15 cellular contexts compared by ENCODE assay signal in the genomic region with DNA sequence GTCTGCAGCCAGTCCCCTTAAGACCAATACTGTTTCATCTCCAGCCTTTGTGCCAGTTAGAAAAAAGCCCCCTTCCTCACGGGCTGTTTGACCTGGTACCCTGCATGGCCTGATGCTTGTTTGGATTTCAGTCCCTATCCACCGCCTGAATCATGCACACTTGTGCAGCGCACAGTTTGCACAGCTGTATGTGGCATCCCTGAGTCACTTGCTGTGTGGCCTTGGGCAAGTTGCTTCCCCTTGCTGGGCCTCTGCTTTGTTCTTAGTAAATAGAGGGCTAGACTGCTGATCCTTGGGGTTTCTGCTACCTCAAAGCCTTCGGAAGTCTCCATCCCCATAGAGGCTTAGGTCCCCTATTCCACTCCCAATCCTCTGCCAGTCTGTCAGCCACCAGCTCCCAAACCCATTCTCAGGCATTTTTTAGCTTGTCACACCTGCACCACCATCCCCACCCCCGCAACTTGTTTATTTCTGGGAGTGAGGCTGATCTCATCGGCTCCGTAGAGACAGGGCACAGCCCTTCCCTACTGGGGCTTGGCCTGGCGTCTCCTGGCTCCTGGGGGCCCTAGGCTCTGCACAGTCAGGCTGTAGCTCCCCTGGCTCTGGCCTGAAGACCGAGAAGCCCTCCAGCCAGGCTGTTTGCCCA. TPM values are rescaled to one million over a fixed set of nuclear protein-coding genes. Genes with fewer than 3 reads are reported as not detected.
A peak's percentile ranks its signal among the peaks of the same experiment; 100 is the strongest.
DNase-seq lines count a peak whose midpoint lies in the region; ATAC-seq, FAIRE-seq and TF ChIP-seq lines count a peak whose summit lies in the region.
"Had no signal": no experiment of that assay in that cellular context is flagged by ENCODE, and none has a peak within 500 bp of the region (broad histone marks: within the 10 kb centered on the region; RNA-seq: fewer than 3 reads in every experiment).

No MANE protein-coding gene starts in this region.

- no peak for FAIRE-seq in HTR-8/SVneo (lab: Jason Lieb, UNC)
- FAIRE-seq: frontal cortex had no signal

- H3K9me2 ChIP-seq in PC-3 (replicated peaks; ENCODE audit: low read length) = no peaks in the 10 kb centered on the region

- H3K4me1 ChIP-seq in HEK293 (ENCODE audit: control insufficient read depth, insufficient read depth, low read length) (peaks cover 5% of the 10 kb centered on the region; the same call in 1 of the 2 replicates), PC-3 (ENCODE audit: insufficient read depth, low read length) (peaks cover 57% of the 10 kb centered on the region), trophoblast cell (ENCODE audit: control insufficient read depth in 1 of 2, insufficient read depth in 2 of 2, low read length in 2 of 2) (peaks cover 71 to 79% of the 10 kb centered on the region in 2 experiments), transverse colon (no peaks in the 10 kb centered on the region)

- H3K4me2 ChIP-seq in PC-3 (ENCODE audit: low read length) = peak overlapping the region; percentile 57
- no peak overlapping the region for H3K4me2 ChIP-seq in trophoblast cell (ENCODE audit: low read length)

- H3K4ac ChIP-seq in trophoblast cell (ENCODE audit: low read depth, low read length) = peak overlapping the region; percentile 18

- CTCF ChIA-PET in HEK293 (lab: Yijun Ruan, JAX) = interaction anchor here (0.6 to 2.2 kb wide), 6 partner anchors 10 to 68 kb away, joined by 3 to 6 read pairs (median 4); no protein-coding TSS in a partner anchor
- CTCF ChIA-PET in PC-3 (lab: Charles Lee) = no interaction called here
- CTCF ChIA-PET in HEK293T (lab: Yijun Ruan, JAX) = interaction anchor here (1.2 to 1.4 kb wide), 2 partner anchors 30 to 96 kb away, joined by 4 to 5 read pairs; no protein-coding TSS in a partner anchor

- no peaks in the 10 kb centered on the region for H3F3A ChIP-seq in PC-3 (ENCODE audit: low read length, unreplicated experiment)

- ATAC-seq in PC-3 = 0 out of 2 replicates have a peak, but pooled peaks have one; percentile 10
- ATAC-seq: stimulated activated memory B cell treated with anti-CD40 and anti-IgM and Interleukin-4, amounts not matched to agents 10 μg/mL and 1 μg/mL and 100 μg/mL, for 72 hours had no signal

- H3K9me3 ChIP-seq in HEK293 (ENCODE audit: control insufficient read depth, insufficient read depth, low read depth, low read length) (no peaks in the 10 kb centered on the region), PC-3 (ENCODE audit: low read length) (no peaks in the 10 kb centered on the region), trophoblast cell (ENCODE audit: insufficient read depth, low read depth, low read length) (no peaks in the 10 kb centered on the region), transverse colon (no peaks in the 10 kb centered on the region)

- peak overlapping the region; percentile 96 for H2AK5ac ChIP-seq in trophoblast cell (ENCODE audit: low read length)

- no peak for TF ChIP-seq POLR2A in transverse colon (IDR thresholded peaks at IDR 0.05)

- H3K23ac ChIP-seq in trophoblast cell (ENCODE audit: low read length) = no peak overlapping the region

- DNase-seq in PC-3 = peak; percentile 61
- peak; percentile 81 for DNase-seq in epithelial cell of esophagus (ENCODE audit: low read depth)
- DNase-seq in trophoblast cell = no peak
- no peak for DNase-seq in transverse colon
- no peak for DNase-seq in HEK293T (ENCODE audit: extremely low spot score)
- DNase-seq in HTR-8/SVneo (ENCODE audit: insufficient read length, low spot score) = no peak
- DNase-seq: activated naive CD4-positive, alpha-beta T cell treated with anti-CD3 and anti-CD28 coated beads, Interleukin-2, amount 50 U/mL, for 16 hours; kidney glomerular epithelial cell; stimulated activated CD4-positive, alpha-beta T cell treated with anti-CD3 and anti-CD28 coated beads, Interleukin-1b, Interleukin-23, amount 100 ng/mL, for 48 hours; T-helper 1 cell had no signal

- no peaks in the 10 kb centered on the region for H4K20me1 ChIP-seq in PC-3 (ENCODE audit: low read length)

- peak overlapping the region; percentile 78 for H2BK5ac ChIP-seq in trophoblast cell (ENCODE audit: low read depth, low read length, poor library complexity)

- WGBS in trophoblast cell (ENCODE audit: extremely low coverage, insufficient coverage, insufficient read length) = no CpG with 5 or more reads among the region's 9 CpGs
- 62 to 64% methylated on average over 2 to 9 of the region's 9 CpGs for WGBS in transverse colon (ENCODE audit: low coverage in 1 of 2), 2 donors

- H2AFZ ChIP-seq in PC-3 (ENCODE audit: low read length) (no peak overlapping the region), trophoblast cell (ENCODE audit: insufficient read depth, low read length, poor library complexity) (peak overlapping the region; percentile 27)

- H3K79me2 ChIP-seq in PC-3 (ENCODE audit: low read length) (peaks cover 45% of the 10 kb centered on the region), trophoblast cell (ENCODE audit: control insufficient read depth, insufficient read depth, low read length, poor library complexity) (peaks cover 15% of the 10 kb centered on the region)

- H2BK12ac ChIP-seq in trophoblast cell (ENCODE audit: low read length) = peak overlapping the region; percentile 97

- H3K27ac ChIP-seq in HEK293 (ENCODE audit: extremely low read depth, low read depth, low read length) (peak overlapping the region; percentile 35; the same call in 1 of the 2 replicates), PC-3 (ENCODE audit: low read length) (peak overlapping the region; percentile 54), trophoblast cell (ENCODE audit: low read depth, low read length) (peak overlapping the region; percentile 52), transverse colon (no peak overlapping the region)
- H3K27ac ChIP-seq: coronary artery had no signal

- peak overlapping the region; percentile 90 for H3K14ac ChIP-seq in trophoblast cell (ENCODE audit: low read length)

- H3K4me3 ChIP-seq in HEK293 (ENCODE audit: low read depth, low read length) = no peak overlapping the region
- H3K4me3 ChIP-seq in PC-3 (ENCODE audit: low read length) = peak overlapping the region; percentile 4; the same call in 1 of the 2 replicates
- no peak overlapping the region for H3K4me3 ChIP-seq in epithelial cell of esophagus (ENCODE audit: low read length)
- no peak overlapping the region for H3K4me3 ChIP-seq in trophoblast cell (ENCODE audit: low read depth, low read length)
- no peak overlapping the region for H3K4me3 ChIP-seq in transverse colon
- H3K4me3 ChIP-seq: coronary artery had no signal

- no TSS peak for BruUV-seq in PC-3 (replicated peaks; lab: Mats Ljungman, UMichigan)

- POLR2A ChIA-PET in HEK293 (lab: Yijun Ruan, JAX) = interaction anchor here (0.5 to 1.8 kb wide), 2 partner anchors 9 to 787 kb away, joined by 3 to 10 read pairs; a partner anchor contains a TSS
- POLR2A ChIA-PET in PC-3 (lab: Charles Lee; ENCODE audit: unreplicated experiment) = no interaction called here
- POLR2A ChIA-PET in HEK293T (lab: Yijun Ruan, JAX) = interaction anchor here (1.2 kb wide), 1 partner anchor 823 kb away, joined by 3 read pairs; a partner anchor contains a TSS

- peak overlapping the region; percentile 81 for H3K18ac ChIP-seq in trophoblast cell (ENCODE audit: low read length)

- TF ChIP-seq EP300 in transverse colon (IDR thresholded peaks at IDR 0.05; ENCODE audit: low read depth) = no peak

- no peak overlapping the region for H4K12ac ChIP-seq in trophoblast cell (ENCODE audit: low read depth, low read length)

- intact Hi-C loops in PC-3 (cut with micrococcal nuclease) (no loop called here), transverse colon (cut with DNase I; ENCODE audit: low total_unique reads) (no loop called here)

- H3K27me3 ChIP-seq in PC-3 (ENCODE audit: low read length) (no peaks in the 10 kb centered on the region), trophoblast cell (ENCODE audit: insufficient read depth, low read length) (no peaks in the 10 kb centered on the region), transverse colon (no peaks in the 10 kb centered on the region)

- TF ChIP-seq CTCF in HEK293 (tag by site-specific recombination; IDR thresholded peaks at IDR 0.05) = no peak
- no peak for TF ChIP-seq CTCF in PC-3 (conservative IDR thresholded peaks at IDR 0.05; ENCODE audit: low read depth, low read length)
- TF ChIP-seq CTCF in epithelial cell of esophagus (IDR thresholded peaks at IDR 0.05; ENCODE audit: insufficient read depth, low read depth, low read length, missing control alignments) = no peak
- TF ChIP-seq CTCF in transverse colon (IDR thresholded peaks at IDR 0.05) = no peak

- H3K9ac ChIP-seq in PC-3 (ENCODE audit: low read length) = no peak overlapping the region
- no peak overlapping the region for H3K9ac ChIP-seq in trophoblast cell (ENCODE audit: low read length)

- H3K36me3 ChIP-seq in HEK293 (ENCODE audit: control insufficient read depth in 2 of 2, insufficient read depth in 1 of 2, low read length in 2 of 2) (no peaks in the 10 kb centered on the region), PC-3 (ENCODE audit: low read depth, low read length) (peaks cover 58% of the 10 kb centered on the region), trophoblast cell (ENCODE audit: control insufficient read depth in 1 of 2, insufficient read depth in 2 of 2, low read length in 2 of 2) (peaks cover 9% of the 10 kb centered on the region in 2 experiments), transverse colon (no peaks in the 10 kb centered on the region)

- peaks cover 74% of the 10 kb centered on the region for H3K79me1 ChIP-seq in trophoblast cell (ENCODE audit: low read length)

- H4K8ac ChIP-seq in trophoblast cell (ENCODE audit: low read depth, low read length) = peak overlapping the region; percentile 50

- H4K91ac ChIP-seq in trophoblast cell (ENCODE audit: low read depth, low read length) = peak overlapping the region; percentile 95

- peak overlapping the region; percentile 94 for H2BK120ac ChIP-seq in trophoblast cell (ENCODE audit: insufficient read depth, low read length, poor library complexity)

- in situ Hi-C loops in transverse colon (cut with MboI; ENCODE audit: low pct_ligation_motif_present in 1 of 4, low pct_unique_long_range_greater_than_20kb in 1 of 4, low sequenced_read_pairs in 3 of 4) = no loop called here

TF ChIP-seq in HEK293T, 16 proteins besides CTCF, POLR2A, EP300 and RAD21 (continues in another document):
- TF ChIP-seq, protein P1, sequence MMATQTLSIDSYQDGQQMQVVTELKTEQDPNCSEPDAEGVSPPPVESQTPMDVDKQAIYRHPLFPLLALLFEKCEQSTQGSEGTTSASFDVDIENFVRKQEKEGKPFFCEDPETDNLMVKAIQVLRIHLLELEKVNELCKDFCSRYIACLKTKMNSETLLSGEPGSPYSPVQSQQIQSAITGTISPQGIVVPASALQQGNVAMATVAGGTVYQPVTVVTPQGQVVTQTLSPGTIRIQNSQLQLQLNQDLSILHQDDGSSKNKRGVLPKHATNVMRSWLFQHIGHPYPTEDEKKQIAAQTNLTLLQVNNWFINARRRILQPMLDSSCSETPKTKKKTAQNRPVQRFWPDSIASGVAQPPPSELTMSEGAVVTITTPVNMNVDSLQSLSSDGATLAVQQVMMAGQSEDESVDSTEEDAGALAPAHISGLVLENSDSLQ (IDR thresholded peaks at IDR 0.05) = no peak
- TF ChIP-seq ZNF384 (IDR thresholded peaks at IDR 0.05) (no peak), ARNT (IDR thresholded peaks at IDR 0.05) (no peak)

RNA-seq across cellular contexts. Expression of a gene that starts 8.8 kb away (rescaled TPM):
- 19.8 and 30.1 TPM in 2 replicates for total RNA-seq in PC-3 (2014; rRNA removed)
- polyA plus RNA-seq in trophoblast cell (2013) = 26.3 and 28.8 TPM in 2 replicates
- total RNA-seq in transverse colon = under 1 TPM in 1 of 4 donors, not detected in 3; 0.14 TPM
- total RNA-seq: frontal cortex had no signal
- polyA plus RNA-seq: IgD-negative memory B cell had no signal

RNA-seq across cellular contexts. Expression of a gene that starts 50.0 kb away (rescaled TPM):
- 2,144 and 2,979 TPM in 2 replicates for total RNA-seq in PC-3 (2014; rRNA removed)
- polyA plus RNA-seq in trophoblast cell (2013) = 666 and 746 TPM in 2 replicates
- 1 to 10 TPM in 1 of 4 donors, under 1 TPM in 2, not detected in 1; 0.75 to 1.6 (median 0.95) TPM for total RNA-seq in transverse colon
- total RNA-seq: frontal cortex had no signal
- polyA plus RNA-seq: IgD-negative memory B cell had no signal

Comparison
In these comparisons a context has a peak if more than half of its experiments do, and no peak if none do; other contexts are left out.
1. H3K27ac ChIP-seq: peak in HEK293 (single experiment), PC-3 (single experiment) and trophoblast cell (single experiment); none in transverse colon (0 of 4).
2. DNase-seq: peak in PC-3 (single experiment) and epithelial cell of esophagus (single experiment); none in trophoblast cell (0 of 2), transverse colon (single experiment), HEK293T (single experiment) and HTR-8/SVneo (single experiment).
3. RNA of a gene that starts 8.8 kb away (total RNA-seq): 19.8 to 30.1 TPM in PC-3; 0.14 TPM in transverse colon; every median in the first group is over 10 times any median in the second.
4. RNA of a gene that starts 50.0 kb away (total RNA-seq): 2,144 to 2,979 TPM in PC-3; 0.75 to 1.6 TPM in transverse colon; every median in the first group is over 100 times any median in the second.